Comparison of ENCODE assay signal across 14 cellular contexts in the genomic region with DNA sequence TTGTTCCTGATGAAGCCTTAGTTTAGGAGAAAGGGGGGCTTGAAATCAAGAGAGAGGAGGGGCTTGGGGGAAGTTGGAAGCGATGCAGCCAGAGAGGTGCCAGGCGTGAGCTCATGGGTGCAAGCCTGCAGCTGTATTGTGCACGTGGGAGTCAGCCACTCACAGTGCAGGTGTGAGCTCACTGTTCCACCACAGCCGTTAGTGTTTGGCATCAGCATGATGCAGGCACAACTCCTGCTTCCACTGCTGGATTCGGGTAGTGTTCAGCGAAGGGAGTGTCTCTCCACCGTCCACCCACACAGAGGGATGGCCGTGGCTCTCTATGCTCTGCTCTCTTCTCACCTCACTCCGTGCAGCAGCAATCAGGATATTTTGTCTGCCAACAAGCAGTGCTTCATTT.
DNase-seq lines count a peak whose midpoint lies in the region; ATAC-seq lines count a peak whose summit lies in the region.
"Had no signal": no experiment of that assay in that cellular context is flagged by ENCODE, and none has a peak within 500 bp of the region (broad histone marks: within the 10 kb centered on the region; RNA-seq: fewer than 3 reads in every experiment).

No MANE protein-coding gene starts in this region.

- H3K4me1 ChIP-seq in esophagus (ENCODE audit: control insufficient read depth in 2 of 2, insufficient read depth in 2 of 2, low read length in 1 of 2): peaks cover 0 to 2% of the 10 kb centered on the region in 2 donors
- H3K4me1 ChIP-seq: A549 had no signal

- H3K27me3 ChIP-seq in esophagus (ENCODE audit: control insufficient read depth in 1 of 2, insufficient read depth in 2 of 2, low read length in 2 of 2): no peaks in the 10 kb centered on the region
- H3K27me3 ChIP-seq: neutrophil had no signal

- no peaks in the 10 kb centered on the region for H3K27me3 Mint-ChIP-seq in activated CD4-positive, alpha-beta T cell treated with anti-CD3 and anti-CD28 coated beads, Interleukin-2, amount 10 ng/mL, durations not matched to agents 24 days and 14 days

- peak overlapping the region; percentile 59 for H3K4me3 Mint-ChIP-seq in activated CD4-positive, alpha-beta T cell treated with anti-CD3 and anti-CD28 coated beads, Interleukin-2, amount 10 ng/mL, durations not matched to agents 24 days and 14 days

- ATAC-seq in HG02840 (IDR thresholded peaks at IDR 0.05; ENCODE audit: low FRiP score, unreplicated experiment): no peak
- ATAC-seq: A549, K562 had no signal

- H3K9me3 ChIP-seq in esophagus (ENCODE audit: control insufficient read depth in 2 of 2, insufficient read depth in 1 of 2, low read depth in 1 of 2, low read length in 1 of 2): no peaks in the 10 kb centered on the region
- H3K9me3 ChIP-seq: neutrophil had no signal

- peak overlapping the region; percentile 47 for H3K27ac Mint-ChIP-seq in activated CD4-positive, alpha-beta T cell treated with anti-CD3 and anti-CD28 coated beads, Interleukin-2, amount 10 ng/mL, durations not matched to agents 24 days and 14 days

- intact Hi-C loops in activated CD4-positive, alpha-beta T cell treated with anti-CD3 and anti-CD28 coated beads, Interleukin-2, amount 10 ng/mL, durations not matched to agents 24 days and 14 days (cut with micrococcal nuclease): loop anchor here (5.0 to 10.0 kb wide), 2 partner anchors 78 to 285 kb away; no protein-coding TSS in a partner anchor

- H3K27ac ChIP-seq in esophagus (ENCODE audit: low read depth in 2 of 2, low read length in 1 of 2): peak overlapping the region; percentile 26 to 27
- H3K27ac ChIP-seq: A549, neutrophil, thoracic aorta had no signal

- WGBS in esophagus, 2 donors: 48 to 58% methylated on average over 9 of the region's 9 CpGs

- no peak overlapping the region for H3K4me3 ChIP-seq in esophagus (ENCODE audit: low read depth in 1 of 2, low read length in 2 of 2)
- H3K4me3 ChIP-seq: A549, K562, thoracic aorta had no signal

- DNase-seq in activated CD4-positive, alpha-beta T cell treated with anti-CD3 and anti-CD28 coated beads, Interleukin-2, amount 10 ng/mL, durations not matched to agents 24 days and 14 days: peak; percentile 71
- DNase-seq in activated CD4-positive, alpha-beta T cell treated with anti-CD3 and anti-CD28 coated beads, Interleukin-2, amount 50 U/mL, for 1 hour: no peak
- peak; percentile 64 for DNase-seq in activated CD8-positive, alpha-beta memory T cell treated with anti-CD3 and anti-CD28 coated beads for 24 hours
- DNase-seq in stimulated activated CD8-positive, alpha-beta memory T cell treated with anti-CD3 and anti-CD28 coated beads, Interleukin-4, amount 100 ng/mL, for 48 hours: peak; percentile 60
- DNase-seq in NCI-H510A treated with DMSO at 0.1 percent for 48 hours (lab: John Stamatoyannopoulos, UW): no peak
- DNase-seq in OCI-M2 (lab: John Stamatoyannopoulos, UW; ENCODE audit: unreplicated experiment): no peak
- DNase-seq: DMS79, kidney glomerular epithelial cell had no signal

- H3K36me3 ChIP-seq in esophagus (ENCODE audit: control insufficient read depth in 2 of 2, insufficient read depth in 2 of 2, low read length in 1 of 2): peaks cover 3% of the 10 kb centered on the region in 2 donors
- H3K36me3 ChIP-seq: neutrophil, thoracic aorta had no signal

- peaks cover 23% of the 10 kb centered on the region for H3K9me3 Mint-ChIP-seq in activated CD4-positive, alpha-beta T cell treated with anti-CD3 and anti-CD28 coated beads, Interleukin-2, amount 10 ng/mL, durations not matched to agents 24 days and 14 days

- peaks cover 39% of the 10 kb centered on the region for H3K4me1 Mint-ChIP-seq in activated CD4-positive, alpha-beta T cell treated with anti-CD3 and anti-CD28 coated beads, Interleukin-2, amount 10 ng/mL, durations not matched to agents 24 days and 14 days

- H3K36me3 Mint-ChIP-seq in activated CD4-positive, alpha-beta T cell treated with anti-CD3 and anti-CD28 coated beads, Interleukin-2, amount 10 ng/mL, durations not matched to agents 24 days and 14 days (ENCODE audit: low read depth): peaks cover 20% of the 10 kb centered on the region

Comparison
In these comparisons a context has a peak if more than half of its experiments do, and no peak if none do; other contexts are left out.
1. DNase-seq: peak in activated CD4-positive, alpha-beta T cell treated with anti-CD3 and anti-CD28 coated beads, Interleukin-2, amount 10 ng/mL, durations not matched to agents 24 days and 14 days (single experiment), activated CD8-positive, alpha-beta memory T cell treated with anti-CD3 and anti-CD28 coated beads for 24 hours (single experiment) and stimulated activated CD8-positive, alpha-beta memory T cell treated with anti-CD3 and anti-CD28 coated beads, Interleukin-4, amount 100 ng/mL, for 48 hours (single experiment); none in activated CD4-positive, alpha-beta T cell treated with anti-CD3 and anti-CD28 coated beads, Interleukin-2, amount 50 U/mL, for 1 hour (single experiment), NCI-H510A treated with DMSO at 0.1 percent for 48 hours (single experiment) and OCI-M2 (single experiment).